In the genomic region with DNA sequence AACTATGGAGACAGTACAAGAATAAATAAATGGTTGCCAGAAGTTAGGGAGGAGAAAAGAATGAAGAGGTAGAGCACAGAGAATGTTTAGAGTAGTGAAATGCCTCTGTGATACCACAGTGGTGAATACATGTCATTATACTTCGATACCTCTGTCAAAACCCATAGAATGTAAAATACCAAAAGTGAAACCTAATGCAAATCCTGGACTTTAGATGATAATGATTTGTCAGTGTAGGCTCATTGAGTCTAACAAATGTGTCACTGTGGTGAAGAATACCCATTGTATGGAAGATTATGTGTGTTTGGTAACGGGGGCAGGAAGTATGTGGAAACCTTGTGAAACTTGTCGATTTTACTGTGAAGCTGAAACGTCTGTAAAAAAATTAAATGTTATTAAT, we compare ENCODE assay signal across 24 cellular contexts.
DNase-seq lines count a peak whose midpoint lies in the region; ATAC-seq, FAIRE-seq and TF ChIP-seq lines count a peak whose summit lies in the region.
"Had no signal": no experiment of that assay in that cellular context is flagged by ENCODE, and none has a peak within 500 bp of the region (broad histone marks: within the 10 kb centered on the region; RNA-seq: fewer than 3 reads in every experiment).

No MANE protein-coding gene starts in this region.

- POLR2A ChIA-PET in GM12878 (lab: Charles Lee): no interaction called here

- SMC1A ChIA-PET in GM12878 (lab: Charles Lee; ENCODE audit: uncharacterized antibody, unreplicated experiment): interaction anchor here (1.6 to 2.1 kb wide), 2 partner anchors 16 to 97 kb away, joined by 5 read pairs; no protein-coding TSS in a partner anchor

- no peak overlapping the region for H3K4me2 ChIP-seq in GM12878 (ENCODE audit: control insufficient read depth, insufficient read depth)
- H3K4me2 ChIP-seq in neuronal stem cell (ENCODE audit: insufficient read depth, low read length, poor library complexity, severe bottlenecking): no peak overlapping the region
- H3K4me2 ChIP-seq: A549; BLaER1 treated with 17β-estradiol and CSF1 and Interleukin-3, amounts not matched to agents 10 nM and 100 nM had no signal

- peak overlapping the region; percentile 63 to 67 for H3K27ac Mint-ChIP-seq in natural killer cell
- H3K27ac Mint-ChIP-seq: CD4-positive, alpha-beta T cell; CD8-positive, alpha-beta memory T cell had no signal

- H3K4me3 Mint-ChIP-seq in natural killer cell: peak overlapping the region; percentile 74
- H3K4me3 Mint-ChIP-seq: CD14-positive monocyte; CD4-positive, alpha-beta T cell; CD8-positive, alpha-beta memory T cell had no signal

- in situ Hi-C loops in GM12878 (cut with MboI): no loop called here

- TF ChIP-seq RAD21 in GM12878 (IDR thresholded peaks at IDR 0.05; ENCODE audit: insufficient read depth, low read depth, low read length): no peak

- H2BK5ac ChIP-seq in neuronal stem cell (ENCODE audit: low read length): no peak overlapping the region

- 33% methylated on average over 4 of the region's 4 CpGs for WGBS in GM12878 (ENCODE audit: insufficient coverage, insufficient replicate concordance, low lambda C conversion rate, missing lambda C conversion rate)
- WGBS in neuronal stem cell (ENCODE audit: extremely low coverage in 2 of 2, insufficient read length in 2 of 2, insufficient replicate concordance in 1 of 2), 2 donors: no CpG with 5 or more reads among the region's 4 CpGs

- no peak overlapping the region for H2BK12ac ChIP-seq in neuronal stem cell (ENCODE audit: low read length)

- H3K9me3 Mint-ChIP-seq in natural killer cell: no peaks in the 10 kb centered on the region

- no peak overlapping the region for H3K23ac ChIP-seq in neuronal stem cell (ENCODE audit: low read depth, low read length, poor library complexity)

- no peak overlapping the region for H3K9ac ChIP-seq in GM12878 (ENCODE audit: control insufficient read depth, insufficient read depth, low read length)
- H3K9ac ChIP-seq in neuronal stem cell (ENCODE audit: low read depth, low read length, poor library complexity): no peak overlapping the region
- H3K9ac ChIP-seq: BLaER1 treated with 17β-estradiol and CSF1 and Interleukin-3, amounts not matched to agents 10 nM and 100 nM had no signal

- H3K27ac ChIP-seq in GM12878 (ENCODE audit: control insufficient read depth, insufficient read depth): no peak overlapping the region
- H3K27ac ChIP-seq in neuronal stem cell (replicated peaks; ENCODE audit: low read length): no peak overlapping the region
- H3K27ac ChIP-seq: A549; BLaER1 treated with 17β-estradiol and CSF1 and Interleukin-3, amounts not matched to agents 10 nM and 100 nM had no signal

- H4K91ac ChIP-seq in neuronal stem cell (ENCODE audit: low read depth, low read length, poor library complexity): no peak overlapping the region

- H3K79me1 ChIP-seq in neuronal stem cell (ENCODE audit: low read depth, low read length): no peaks in the 10 kb centered on the region

- no peak overlapping the region for H3K14ac ChIP-seq in neuronal stem cell (ENCODE audit: low read length)

- RAD21 ChIA-PET in GM12878 (lab: Charles Lee; ENCODE audit: unreplicated experiment): no interaction called here

- intact Hi-C loops in GM12878 (cut with micrococcal nuclease; ENCODE audit: unreplicated experiment): no loop called here
- intact Hi-C loops in natural killer cell (cut with micrococcal nuclease): no loop called here

- H3K9me3 ChIP-seq in GM12878 (replicated peaks; ENCODE audit: control insufficient read depth, insufficient read depth, low read length): no peaks in the 10 kb centered on the region; the same call in 2 of the 3 replicates
- H3K9me3 ChIP-seq in neuronal stem cell (replicated peaks in 1 of 2; ENCODE audit: control insufficient read depth in 2 of 2, insufficient read depth in 1 of 2, low read depth in 1 of 2, low read length in 2 of 2): no peaks in the 10 kb centered on the region
- H3K9me3 ChIP-seq: A549, BE2C had no signal

- H2BK15ac ChIP-seq in neuronal stem cell (ENCODE audit: low read length): no peak overlapping the region

- H3K4me1 Mint-ChIP-seq in natural killer cell: peaks cover 28 to 30% of the 10 kb centered on the region in 2 donors
- H3K4me1 Mint-ChIP-seq: CD14-positive monocyte; CD8-positive, alpha-beta memory T cell had no signal

- H3K27me3 ChIP-seq in GM12878 (replicated peaks in 1 of 2; ENCODE audit: control insufficient read depth in 2 of 2, insufficient read depth in 2 of 2, low read length in 1 of 2) (no peaks in the 10 kb centered on the region), neuronal stem cell (ENCODE audit: control insufficient read depth in 3 of 3, insufficient read depth in 3 of 3, low read depth in 1 of 3, low read length in 3 of 3) (no peaks in the 10 kb centered on the region)
- H3K27me3 ChIP-seq: BE2C; BLaER1 treated with 17β-estradiol and CSF1 and Interleukin-3, amounts not matched to agents 10 nM and 100 nM had no signal

- H2AFZ ChIP-seq in GM12878 (ENCODE audit: control insufficient read depth, low read depth, low read length): no peak overlapping the region
- no peak overlapping the region for H2AFZ ChIP-seq in neuronal stem cell (ENCODE audit: low read length)

- ATAC-seq in HG03432 (IDR thresholded peaks at IDR 0.05; ENCODE audit: unreplicated experiment) (peak; percentile 49), GM12878 (peak; percentile 85), natural killer cell (peak; percentile 67 to 85 (median 75))
- ATAC-seq: A549 had no signal

- no TSS peak for BruUV-seq in GM12878 (replicated peaks; lab: Mats Ljungman, UMichigan)

- TF ChIP-seq CTCF in GM12878 (IDR thresholded peaks at IDR 0.05 in 2 of 3, conservative IDR thresholded peaks at IDR 0.05 in 1 of 3; ENCODE audit: control insufficient read depth in 2 of 3, extremely low read depth in 1 of 3, insufficient read depth in 1 of 3, low read depth in 3 of 3, low read length in 3 of 3): no peak
- TF ChIP-seq CTCF in natural killer cell (IDR thresholded peaks at IDR 0.05): no peak

- H3K79me2 ChIP-seq in GM12878 (ENCODE audit: control insufficient read depth, insufficient read depth, low read length): no peaks in the 10 kb centered on the region

- no peak overlapping the region for H2BK120ac ChIP-seq in neuronal stem cell (ENCODE audit: low read depth, low read length)

- H3K36me3 Mint-ChIP-seq in natural killer cell: no peaks in the 10 kb centered on the region
- H3K36me3 Mint-ChIP-seq: CD14-positive monocyte; CD8-positive, alpha-beta memory T cell had no signal

- CTCF ChIA-PET in GM12878 (lab: Yijun Ruan, JAX): no interaction called here

- no peak overlapping the region for H4K8ac ChIP-seq in neuronal stem cell (ENCODE audit: low read depth, low read length)

- TF ChIP-seq EP300 in GM12878 (IDR thresholded peaks at IDR 0.05; ENCODE audit: borderline replicate concordance in 1 of 2, control insufficient read depth in 1 of 2, low read depth in 2 of 2, low read length in 2 of 2): no peak

- no peak for TF ChIP-seq POLR2A in GM12878 (IDR thresholded peaks at IDR 0.05; ENCODE audit: low read depth, low read length)

- H3K4me1 ChIP-seq in GM12878 (ENCODE audit: control insufficient read depth, insufficient read depth, low read length) (no peaks in the 10 kb centered on the region), neuronal stem cell (ENCODE audit: control insufficient read depth in 2 of 2, insufficient read depth in 1 of 2, low read depth in 1 of 2, low read length in 2 of 2) (peaks cover 0 to 2% of the 10 kb centered on the region in 2 donors)
- H3K4me1 ChIP-seq: A549, BE2C had no signal

- H3K36me3 ChIP-seq in GM12878 (ENCODE audit: control insufficient read depth in 2 of 2, insufficient read depth in 2 of 2, low read length in 1 of 2) (no peaks in the 10 kb centered on the region), neuronal stem cell (replicated peaks in 1 of 2; ENCODE audit: control insufficient read depth in 2 of 2, insufficient read depth in 2 of 2, low read length in 2 of 2) (no peaks in the 10 kb centered on the region)
- H3K36me3 ChIP-seq: BE2C; BLaER1 treated with 17β-estradiol and CSF1 and Interleukin-3, amounts not matched to agents 10 nM and 100 nM had no signal

- H3K4ac ChIP-seq in neuronal stem cell (ENCODE audit: low read length): no peak overlapping the region

- H3K27me3 Mint-ChIP-seq in natural killer cell (ENCODE audit: low read depth in 2 of 2): no peaks in the 10 kb centered on the region
- H3K27me3 Mint-ChIP-seq: CD4-positive, alpha-beta T cell; CD8-positive, alpha-beta memory T cell had no signal

- no peak overlapping the region for H3K18ac ChIP-seq in neuronal stem cell (ENCODE audit: low read length)

- H2AK5ac ChIP-seq in neuronal stem cell (ENCODE audit: low read depth, low read length): no peak overlapping the region

- no peak for FAIRE-seq in GM12878 (lab: Jason Lieb, UNC)
- FAIRE-seq: A549, D721Med, GM12891, GM18507, H54 had no signal

- no peak for DNase-seq in GM12878 (ENCODE audit: low read depth, low spot score)
- no peak for DNase-seq in natural killer cell
- no peak for DNase-seq in mesenteric fat pad (ENCODE audit: low spot score)
- DNase-seq in NCI-H1105 (lab: John Stamatoyannopoulos, UW): no peak
- no peak for DNase-seq in neuronal stem cell (ENCODE audit: low spot score)
- DNase-seq: 8988T; AML-193; BE2C; CD4-positive, alpha-beta T cell; CD8-positive, alpha-beta memory T cell; DMS 273 treated with DMSO at 0.1 percent for 48 hours; DMS79; EL; GDM1; GOT3; HCEC 1CT had no signal

- H4K20me1 ChIP-seq in GM12878 (ENCODE audit: control insufficient read depth, insufficient read depth): no peaks in the 10 kb centered on the region
- H4K20me1 ChIP-seq: BLaER1 treated with 17β-estradiol and CSF1 and Interleukin-3, amounts not matched to agents 10 nM and 100 nM had no signal

- no peak overlapping the region for H3K4me3 ChIP-seq in GM12878
- H3K4me3 ChIP-seq in neuronal stem cell (ENCODE audit: low read length in 2 of 2): no peak overlapping the region
- H3K4me3 ChIP-seq: A549; BLaER1 treated with 17β-estradiol and CSF1 and Interleukin-3, amounts not matched to agents 10 nM and 100 nM had no signal

TF ChIP-seq in GM12878, 131 proteins besides CTCF, POLR2A, EP300 and RAD21 (continues in another document):
- TF ChIP-seq ATF3 (IDR thresholded peaks at IDR 0.05; ENCODE audit: borderline replicate concordance, extremely low read depth, low read depth, low read length) (no peak), PKNOX1 (IDR thresholded peaks at IDR 0.05) (no peak), NFYA (IDR thresholded peaks at IDR 0.05; ENCODE audit: borderline replicate concordance, low read depth, low read length) (no peak)
